8 cellular contexts compared by ENCODE assay signal in the genomic region with DNA sequence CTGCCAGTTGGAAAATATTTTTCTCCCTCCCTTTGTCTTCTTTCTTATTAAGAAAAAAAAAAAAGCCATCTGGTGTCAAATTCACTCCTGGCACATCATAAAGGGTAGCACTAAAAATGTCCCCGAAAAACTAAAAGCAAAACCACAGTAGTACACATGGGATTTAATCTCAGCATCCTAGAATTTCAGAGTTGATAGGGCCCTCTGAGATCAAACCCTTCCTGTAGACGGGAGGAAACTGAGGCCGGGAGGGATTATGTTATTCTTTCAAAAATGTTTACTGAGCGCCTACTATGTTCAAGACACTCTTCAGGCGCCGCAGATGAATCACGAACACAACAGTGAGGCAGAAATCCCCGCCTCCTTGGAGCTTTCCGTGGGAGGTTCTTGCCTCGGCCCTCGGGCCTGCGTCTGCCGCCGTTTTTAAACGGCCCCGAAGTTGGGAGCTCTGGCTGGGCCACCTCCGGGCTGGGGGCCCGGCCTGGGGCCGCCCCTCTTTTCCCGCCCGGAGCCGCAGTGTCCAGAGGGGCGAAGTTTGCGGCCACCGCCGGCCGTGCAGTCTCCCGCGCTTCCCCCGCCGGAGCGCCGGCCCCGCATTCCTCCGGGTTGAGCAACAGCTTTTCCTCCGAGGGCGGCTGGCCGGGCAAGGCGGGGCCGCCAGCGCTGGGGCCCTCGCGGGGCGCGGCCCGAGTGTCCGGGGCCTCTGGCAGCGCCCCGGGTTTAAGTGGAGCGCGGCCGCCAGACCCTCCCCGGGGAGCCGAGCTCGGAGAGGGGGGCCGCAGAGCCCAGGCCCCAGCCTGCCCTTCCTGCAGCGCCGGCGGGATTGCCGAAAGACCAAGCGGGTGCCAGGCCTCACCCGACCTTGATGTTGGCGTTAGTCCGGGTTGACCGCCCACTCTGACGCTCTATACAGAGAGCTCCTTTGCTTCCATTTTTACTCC. TPM values are rescaled to one million over a fixed set of nuclear protein-coding genes. Genes with fewer than 3 reads are reported as not detected.
A peak's percentile ranks its signal among the peaks of the same experiment; 100 is the strongest.
DNase-seq lines count a peak whose midpoint lies in the region; ATAC-seq and TF ChIP-seq lines count a peak whose summit lies in the region.

No MANE protein-coding gene starts in this region.

- H3K9me3 ChIP-seq in fibroblast of lung (ENCODE audit: control insufficient read depth, insufficient read depth, low read depth, low read length) (no peaks in the 10 kb centered on the region), suprapubic skin (no peaks in the 10 kb centered on the region)

- H4K20me1 ChIP-seq in fibroblast of lung (ENCODE audit: control insufficient read depth, extremely low read depth, insufficient read depth, low read length) = no peaks in the 10 kb centered on the region

- peaks cover 5 to 11% (median 7%) of the 10 kb centered on the region in 4 donors for H3K4me1 Mint-ChIP-seq in naive thymus-derived CD8-positive, alpha-beta T cell

- TF ChIP-seq EP300 in suprapubic skin (IDR thresholded peaks at IDR 0.05) = no peak

- H3K4me3 ChIP-seq in fibroblast of lung (replicated peaks in 1 of 4; ENCODE audit: control extremely low read depth in 1 of 4, insufficient read depth in 1 of 4, low read depth in 3 of 4, low read length in 4 of 4) (peak overlapping the region; percentile 39 to 64 (median 54)), suprapubic skin (peak overlapping the region; percentile 63)

- TF ChIP-seq CTCF in GM13976 (IDR thresholded peaks at IDR 0.05; ENCODE audit: borderline replicate concordance, control extremely low read depth, extremely low read depth, insufficient read depth, missing control alignments) (no peak), fibroblast of lung (conservative IDR thresholded peaks at IDR 0.05 in 1 of 2, IDR thresholded peaks at IDR 0.05 in 1 of 2; ENCODE audit: low read depth in 1 of 2, low read length in 2 of 2) (no peak), suprapubic skin (IDR thresholded peaks at IDR 0.05) (no peak)

- POLR2A ChIA-PET in naive thymus-derived CD8-positive, alpha-beta T cell (lab: Charles Lee) = interaction anchor here (0.5 to 2.2 kb wide), 10 partner anchors 9 to 81 kb away, joined by 3 to 17 read pairs (median 4); partner anchors contain the start of gene CTDSP2

- peak in 1 of 2 donors; percentile 49 for TF ChIP-seq POLR2A in suprapubic skin (IDR thresholded peaks at IDR 0.05)

- peak overlapping the region in 6 of 10 donors; percentile 47 to 91 (median 63) for H3K27ac Mint-ChIP-seq in naive thymus-derived CD8-positive, alpha-beta T cell

- H2AFZ ChIP-seq in fibroblast of lung (ENCODE audit: low read length) = peak overlapping the region; percentile 46

- no peaks in the 10 kb centered on the region for H3K79me2 ChIP-seq in fibroblast of lung (ENCODE audit: control insufficient read depth, insufficient read depth, low read length)

- H3K9me3 Mint-ChIP-seq in naive thymus-derived CD8-positive, alpha-beta T cell = no peaks in the 10 kb centered on the region

- peak; percentile 79 for ATAC-seq in HG02642 (IDR thresholded peaks at IDR 0.05; ENCODE audit: poor library complexity, unreplicated experiment)
- peak; percentile 81 to 91 for ATAC-seq in naive thymus-derived CD8-positive, alpha-beta T cell

- H3K36me3 Mint-ChIP-seq in naive thymus-derived CD8-positive, alpha-beta T cell = no peaks in the 10 kb centered on the region

- WGBS in suprapubic skin = under 1% methylated on average over 30 of the region's 66 CpGs

- peak overlapping the region; percentile 84 for H3K4me2 ChIP-seq in fibroblast of lung (ENCODE audit: extremely low read depth, insufficient read depth, low read length)

- H3K4me3 Mint-ChIP-seq in naive thymus-derived CD8-positive, alpha-beta T cell = peak overlapping the region; percentile 65 to 94 (median 86)

- H3K36me3 ChIP-seq in fibroblast of lung (ENCODE audit: control insufficient read depth, insufficient read depth, low read length) = no peaks in the 10 kb centered on the region
- no peaks in the 10 kb centered on the region for H3K36me3 ChIP-seq in suprapubic skin

- H3K27ac ChIP-seq in fibroblast of lung (ENCODE audit: insufficient read depth, low read length) (peak overlapping the region; percentile 91), suprapubic skin (peak overlapping the region; percentile 93)

- peaks cover 8 to 39% (median 21%) of the 10 kb centered on the region in 5 donors for H3K27me3 Mint-ChIP-seq in naive thymus-derived CD8-positive, alpha-beta T cell

- in situ Hi-C loops in GM13976 (cut with MboI; ENCODE audit: low sequenced_read_pairs, unreplicated experiment) = no loop called here

- H3K4me1 ChIP-seq in fibroblast of lung (ENCODE audit: control insufficient read depth, extremely low read depth, insufficient read depth, low read length) = peaks cover 23% of the 10 kb centered on the region
- H3K4me1 ChIP-seq in suprapubic skin = peaks cover 34% of the 10 kb centered on the region

- peak overlapping the region; percentile 81 for H3K9ac ChIP-seq in fibroblast of lung (ENCODE audit: insufficient read depth, low read length)

- DNase-seq in GM13976 (ENCODE audit: low spot score) (peak; percentile 82), NOMO-1 treated with DMSO at 0.1 percent for 48 hours (lab: John Stamatoyannopoulos, UW; ENCODE audit: unreplicated experiment) (peak; percentile 61), activated T-helper 1 cell treated with Interleukin-2 at 50 U/mL for 16 hours (ENCODE audit: low read depth) (peak; percentile 25), fibroblast of lung (ENCODE audit: low read depth in 2 of 2) (peak; percentile 81 to 86), suprapubic skin (ENCODE audit: low spot score in 2 of 2) (peak; percentile 85 to 88), SHP77 treated with DMSO at 0.1 percent for 48 hours (lab: John Stamatoyannopoulos, UW) (no peak)
- peak in 3 of 10 donors; percentile 12 to 36 (median 31) for DNase-seq in naive thymus-derived CD8-positive, alpha-beta T cell

- H3K27me3 ChIP-seq in fibroblast of lung (ENCODE audit: control insufficient read depth, insufficient read depth, low read length) (no peaks in the 10 kb centered on the region), suprapubic skin (no peaks in the 10 kb centered on the region)

RNA-seq across cellular contexts. Expression of gene CTDSP2, which starts 18.6 kb away (rescaled TPM):
- total RNA-seq in fibroblast of lung = 87.8 and 92.0 TPM in 2 replicates
- polyA plus RNA-seq in fibroblast of lung = 199 and 208 TPM in 2 replicates
- polyA plus RNA-seq in fibroblast of lung (2012) = 130 and 165 TPM in 2 replicates
- 481 and 517 TPM in 2 replicates for polyA minus RNA-seq in fibroblast of lung (ENCODE audit: low replicate concordance)
- total RNA-seq in naive thymus-derived CD8-positive, alpha-beta T cell = 100 to 1,000 TPM; 258 to 262 TPM
- 10 to 100 TPM; 51.4 to 81.2 (median 71.5) TPM for polyA plus RNA-seq in naive thymus-derived CD8-positive, alpha-beta T cell
- 100 to 1,000 TPM; 147 to 240 (median 215) TPM for total RNA-seq in suprapubic skin

RNA-seq across cellular contexts. Expression of gene AVIL, which starts 46.5 kb away (rescaled TPM):
- total RNA-seq in fibroblast of lung (2.8 and 7.1 TPM in 2 replicates), suprapubic skin (10 to 100 TPM in 2 of 4 donors, 1 to 10 TPM in 2; 4.7 to 96.5 (median 10.0) TPM)
- polyA plus RNA-seq in fibroblast of lung = 1.1 and 2.2 TPM in 2 replicates
- polyA plus RNA-seq in fibroblast of lung (2012) = 0.96 and 1.9 TPM in 2 replicates
- 2.4 TPM in 1 of 2 replicates, not detected in the other for polyA minus RNA-seq in fibroblast of lung (ENCODE audit: low replicate concordance)
- 10 to 100 TPM; 13.4 to 16.8 TPM for total RNA-seq in naive thymus-derived CD8-positive, alpha-beta T cell
- polyA plus RNA-seq in naive thymus-derived CD8-positive, alpha-beta T cell = under 1 TPM; 0.11 to 0.80 (median 0.13) TPM
